In the genomic region with DNA sequence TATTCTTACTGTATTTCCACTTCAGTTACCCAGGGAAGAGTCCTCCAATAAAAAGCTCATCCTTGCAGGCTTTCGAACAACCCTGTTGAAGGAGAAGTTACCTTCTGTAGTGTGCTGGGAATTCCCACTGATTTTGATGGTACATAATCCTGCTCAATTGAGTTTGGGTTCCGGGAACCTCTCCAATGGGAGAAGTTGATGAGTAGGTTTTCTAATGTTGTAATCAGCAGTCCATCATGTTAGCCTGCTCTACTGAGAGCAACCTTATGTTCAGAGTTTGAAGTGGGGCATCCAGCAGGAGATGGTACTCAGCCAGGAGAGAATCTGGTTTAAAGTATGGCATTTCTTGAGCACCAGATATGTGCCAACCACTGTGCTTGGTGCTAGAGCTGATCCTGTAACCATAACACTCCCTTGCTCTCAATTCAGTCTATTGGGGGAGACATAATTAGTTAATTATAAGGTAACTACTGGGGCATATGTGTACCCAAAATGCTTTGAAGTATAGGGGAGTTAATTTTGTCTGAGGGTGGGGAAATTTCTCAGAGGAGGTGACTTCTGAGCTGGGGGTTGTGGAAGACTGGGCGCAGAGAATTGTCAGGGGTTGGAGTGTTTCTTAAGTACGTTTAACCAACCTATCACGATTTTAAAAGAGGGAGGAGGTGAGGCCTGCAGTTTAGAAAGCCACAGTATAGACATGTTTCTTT, we compare ENCODE assay signal across 8 cellular contexts. TPM values are rescaled to one million over a fixed set of nuclear protein-coding genes. Genes with fewer than 3 reads are reported as not detected.
DNase-seq lines count a peak whose midpoint lies in the region; ATAC-seq and TF ChIP-seq lines count a peak whose summit lies in the region.

No MANE protein-coding gene starts in this region.

- peak; percentile 8 for DNase-seq in NCI-H748 (lab: John Stamatoyannopoulos, UW; ENCODE audit: unreplicated experiment)
- DNase-seq in NCI-H748 treated with DMSO at 0.1 percent for 48 hours (lab: John Stamatoyannopoulos, UW), result no peak
- no peak for DNase-seq in T-cell
- no peak for DNase-seq in glutamatergic neuron
- no peak for DNase-seq in stimulated activated naive CD8-positive, alpha-beta T cell treated with anti-CD3 and anti-CD28 coated beads, Interleukin-15, amount 100 ng/mL, for 72 hours
- DNase-seq in NOMO-1 treated with dmso at 0.1 percent for 144 hours (lab: John Stamatoyannopoulos, UW; ENCODE audit: unreplicated experiment), result no peak

- peaks cover 66 to 75% (median 72%) of the 10 kb centered on the region in 3 donors for H3K4me1 Mint-ChIP-seq in T-cell
- peaks cover 48% of the 10 kb centered on the region for H3K4me1 Mint-ChIP-seq in glutamatergic neuron (ENCODE audit: low read depth, unreplicated experiment)
- H3K4me1 Mint-ChIP-seq in stimulated activated naive CD8-positive, alpha-beta T cell treated with anti-CD3 and anti-CD28 coated beads, Interleukin-15, amount 100 ng/mL, for 72 hours, result peaks cover 73% of the 10 kb centered on the region

- H3K4me3 Mint-ChIP-seq in T-cell (peak overlapping the region; percentile 92 to 95 (median 95)), glutamatergic neuron (ENCODE audit: unreplicated experiment) (peak overlapping the region; percentile 98)
- H3K4me3 Mint-ChIP-seq in stimulated activated naive CD8-positive, alpha-beta T cell treated with anti-CD3 and anti-CD28 coated beads, Interleukin-15, amount 100 ng/mL, for 72 hours, result peak overlapping the region; percentile 95 to 96

- ATAC-seq in T-cell (replicated peaks in 1 of 4) (no peak), esophagus mucosa (no peak), HG02623 (IDR thresholded peaks at IDR 0.05; ENCODE audit: unreplicated experiment) (no peak)
- ATAC-seq in stimulated activated naive CD8-positive, alpha-beta T cell treated with anti-CD3 and anti-CD28 coated beads, Interleukin-15, amount 100 ng/mL, for 72 hours, result no peak

- H3K9me3 Mint-ChIP-seq in T-cell (no peaks in the 10 kb centered on the region), glutamatergic neuron (ENCODE audit: unreplicated experiment) (peaks cover 11% of the 10 kb centered on the region)
- H3K9me3 Mint-ChIP-seq in stimulated activated naive CD8-positive, alpha-beta T cell treated with anti-CD3 and anti-CD28 coated beads, Interleukin-15, amount 100 ng/mL, for 72 hours, result no peaks in the 10 kb centered on the region

- H3K27me3 Mint-ChIP-seq in T-cell (no peaks in the 10 kb centered on the region), glutamatergic neuron (ENCODE audit: unreplicated experiment) (peaks cover 4% of the 10 kb centered on the region)
- H3K27me3 Mint-ChIP-seq in stimulated activated naive CD8-positive, alpha-beta T cell treated with anti-CD3 and anti-CD28 coated beads, Interleukin-15, amount 100 ng/mL, for 72 hours, result no peaks in the 10 kb centered on the region

- H3K27ac Mint-ChIP-seq in T-cell (no peak overlapping the region), glutamatergic neuron (ENCODE audit: unreplicated experiment) (no peak overlapping the region)
- peak overlapping the region; percentile 54 to 99 for H3K27ac Mint-ChIP-seq in stimulated activated naive CD8-positive, alpha-beta T cell treated with anti-CD3 and anti-CD28 coated beads, Interleukin-15, amount 100 ng/mL, for 72 hours

- CTCF ChIA-PET in T-cell (lab: Charles Lee), result interaction anchor here (1.0 to 1.7 kb wide), 3 partner anchors 9 to 65 kb away, joined by 3 to 5 read pairs (median 3); no protein-coding TSS in a partner anchor

- POLR2A ChIA-PET in T-cell (lab: Charles Lee), result interaction anchor here (0.5 to 1.9 kb wide), 7 partner anchors 15 to 44 kb away, joined by 3 to 11 read pairs (median 3); no protein-coding TSS in a partner anchor

- H3K36me3 Mint-ChIP-seq in T-cell, result peaks cover 33% of the 10 kb centered on the region
- H3K36me3 Mint-ChIP-seq in glutamatergic neuron (ENCODE audit: unreplicated experiment), result no peaks in the 10 kb centered on the region

- no peak for TF ChIP-seq CTCF in glutamatergic neuron (IDR thresholded peaks at IDR 0.05; ENCODE audit: partially characterized antibody, unreplicated experiment)

RNA-seq across cellular contexts. Expression of gene TOP1, which starts 2.1 kb away (rescaled TPM):
- total RNA-seq in T-cell, result 10 to 100 TPM; 30.2 to 41.2 (median 38.1) TPM
- 68.7 TPM for total RNA-seq in glutamatergic neuron (ENCODE audit: unreplicated experiment)
- total RNA-seq in esophagus mucosa, result 36.6 TPM

Comparison
In these comparisons a context has a peak if more than half of its experiments do, and no peak if none do; other contexts are left out.
1. H3K27ac Mint-ChIP-seq: peak in stimulated activated naive CD8-positive, alpha-beta T cell treated with anti-CD3 and anti-CD28 coated beads, Interleukin-15, amount 100 ng/mL, for 72 hours (2 of 2); none in T-cell (0 of 2) and glutamatergic neuron (single experiment).
2. Peak in every context shown above with its lines, with median percentiles within 50 percentile points of each other: H3K4me3 Mint-ChIP-seq.